ENCODE assay signal across 8 cellular contexts in genomic region chr10:5684318-5684970, GRCh38. TPM values are rescaled to one million over a fixed set of nuclear protein-coding genes. Genes with fewer than 3 reads are reported as not detected.
DNase-seq lines count a peak whose midpoint lies in the region; ATAC-seq, FAIRE-seq and TF ChIP-seq lines count a peak whose summit lies in the region.

TSS of gene TASOR2 (plus strand) at chr10:5684838. CDS start at chr10:5720643, 35,805 bp downstream.

- peak; percentile 68 for FAIRE-seq in keratinocyte (lab: Jason Lieb, UNC)

- peak; percentile 99 for DNase-seq in AG20443 (ENCODE audit: low spot score)
- DNase-seq in NCI-H510A treated with DMSO at 0.1 percent for 48 hours (lab: John Stamatoyannopoulos, UW): peak; percentile 92
- DNase-seq in activated CD4-positive, alpha-beta T cell treated with anti-CD3 and anti-CD28 coated beads for 24 hours (ENCODE audit: low read depth in 2 of 2): peak; percentile 95
- peak; percentile 97 for DNase-seq in chondrocyte (ENCODE audit: low spot score)
- DNase-seq in keratinocyte (ENCODE audit: low read depth, low spot score): peak; percentile 74
- peak; percentile 92 to 94 for DNase-seq in stimulated activated CD4-positive, alpha-beta T cell treated with anti-CD3 and anti-CD28 coated beads, Interleukin-15, amount 100 ng/mL, for 1 hour (ENCODE audit: low read depth in 1 of 2, low spot score in 1 of 2)

- peaks cover 48% of the 10 kb centered on the region for H3K79me2 ChIP-seq in keratinocyte (ENCODE audit: control insufficient read depth, insufficient read depth, low read length)

- peak within 1 kb of the TSS; percentile 95 for H2AFZ ChIP-seq in keratinocyte (ENCODE audit: control insufficient read depth, low read length)

- peak within 1 kb of the TSS; percentile 95 for H3K4me2 ChIP-seq in keratinocyte (ENCODE audit: control insufficient read depth, extremely low read depth, insufficient read depth, low read depth, low read length)

- no peaks in the 10 kb centered on the region for H3K9me3 ChIP-seq in keratinocyte (ENCODE audit: control insufficient read depth, low read depth, low read length)

- no peaks in the 10 kb centered on the region for H3K36me3 ChIP-seq in keratinocyte (ENCODE audit: control insufficient read depth in 2 of 2, extremely low read depth in 1 of 2, insufficient read depth in 2 of 2, low read length in 2 of 2)

- no peaks in the 10 kb centered on the region for H3K27me3 Mint-ChIP-seq in chondrocyte (ENCODE audit: low read depth)

- no peaks in the 10 kb centered on the region for H3K27me3 ChIP-seq in keratinocyte (ENCODE audit: control insufficient read depth, extremely low read depth, insufficient read depth, low read length)

- H3K4me1 ChIP-seq in keratinocyte (ENCODE audit: control insufficient read depth, extremely low read depth, insufficient read depth, low read length): peaks cover 13% of the 10 kb centered on the region

- dilution Hi-C loops in keratinocyte (cut with MboI; ENCODE audit: extremely low pct_ligation_motif_present, low sequenced_read_pairs): no loop called here

- peak within 1 kb of the TSS; percentile 94 to 97 (median 94) for H3K4me3 ChIP-seq in keratinocyte (ENCODE audit: control insufficient read depth in 2 of 3, extremely low read depth in 1 of 3, insufficient read depth in 2 of 3, low read depth in 1 of 3, low read length in 3 of 3)

- H3K36me3 Mint-ChIP-seq in chondrocyte (ENCODE audit: low read depth): no peaks in the 10 kb centered on the region

- H4K20me1 ChIP-seq in keratinocyte (ENCODE audit: control insufficient read depth, extremely low read depth, insufficient read depth, low read length): no peaks in the 10 kb centered on the region

- TF ChIP-seq CTCF in chondrocyte (IDR thresholded peaks at IDR 0.05) (no peak), keratinocyte (optimal IDR thresholded peaks at IDR 0.05 in 1 of 3, IDR thresholded peaks at IDR 0.05 in 1 of 3, conservative IDR thresholded peaks at IDR 0.05 in 1 of 3; ENCODE audit: extremely low read depth in 1 of 3, insufficient read depth in 2 of 3, low read length in 3 of 3) (no peak)

- H3K4me3 Mint-ChIP-seq in chondrocyte (ENCODE audit: unreplicated experiment): peak within 1 kb of the TSS; percentile 97

- H3K27ac Mint-ChIP-seq in chondrocyte (ENCODE audit: unreplicated experiment): peak within 1 kb of the TSS; percentile 98

- peak; percentile 82 for ATAC-seq in HG03432 (IDR thresholded peaks at IDR 0.05; ENCODE audit: unreplicated experiment)

- no peaks in the 10 kb centered on the region for H3K9me3 Mint-ChIP-seq in chondrocyte (ENCODE audit: low read depth)

- peaks cover 24% of the 10 kb centered on the region for H3K4me1 Mint-ChIP-seq in chondrocyte (ENCODE audit: low read depth)

- H3K9ac ChIP-seq in keratinocyte (ENCODE audit: control insufficient read depth, extremely low read depth, insufficient read depth, low read length): peak within 1 kb of the TSS; percentile 88

- TF ChIP-seq POLR2A in GM19099 (IDR thresholded peaks at IDR 0.05; ENCODE audit: extremely low read depth, insufficient read length, low read depth): peak; percentile 71

- H3K9me1 ChIP-seq in keratinocyte (ENCODE audit: control insufficient read depth, extremely low read depth, insufficient read depth, low read length): peaks cover 3% of the 10 kb centered on the region

- peak within 1 kb of the TSS; percentile 83 for H3K27ac ChIP-seq in keratinocyte (ENCODE audit: control insufficient read depth, insufficient read depth, low read length)

RNA-seq across cellular contexts. Expression of gene TASOR2, which starts in this region (rescaled TPM):
- 61.1 to 78.1 TPM (median 62.6 TPM) in 3 replicates for total RNA-seq in chondrocyte
- 34.9 to 40.4 TPM (median 35.0 TPM) in 3 replicates for polyA plus RNA-seq in keratinocyte
- polyA plus RNA-seq in keratinocyte (2011; ENCODE audit: low read depth): 38.8 TPM
- polyA plus RNA-seq in keratinocyte (2011; cell fraction: cytosol; rRNA removed): 14.9 and 29.6 TPM in 2 replicates
- 61.5 and 71.4 TPM in 2 replicates for polyA plus RNA-seq in keratinocyte (2011; cell fraction: nucleus; rRNA removed)
- polyA plus RNA-seq in keratinocyte (2012; ENCODE audit: low replicate concordance): 18.2 and 26.5 TPM in 2 replicates
- 17.5 to 82.6 TPM (median 47.0 TPM) in 3 replicates for polyA minus RNA-seq in keratinocyte
- polyA minus RNA-seq in keratinocyte (2011; cell fraction: cytosol; rRNA and poly(A)+ RNA removed): 40.9 TPM
- 93.5 and 163 TPM in 2 replicates for polyA minus RNA-seq in keratinocyte (2011; cell fraction: nucleus; rRNA and poly(A)+ RNA removed)

Comparison
In these comparisons a context has a peak if more than half of its experiments do, and no peak if none do; other contexts are left out.
1. Peak in every context shown above with its lines: DNase-seq, ATAC-seq, H3K4me3 ChIP-seq and H3K27ac ChIP-seq.